Comparison of ENCODE assay signal across 10 cellular contexts in genomic region chr7:44486693-44487092, GRCh38. TPM values are rescaled to one million over a fixed set of nuclear protein-coding genes. Genes with fewer than 3 reads are reported as not detected.
A peak's percentile ranks its signal among the peaks of the same experiment; 100 is the strongest.
DNase-seq lines count a peak whose midpoint lies in the region; ATAC-seq and TF ChIP-seq lines count a peak whose summit lies in the region.
"Had no signal": no experiment of that assay in that cellular context is flagged by ENCODE, and none has a peak within 500 bp of the region (broad histone marks: within the 10 kb centered on the region; RNA-seq: fewer than 3 reads in every experiment).

No MANE protein-coding gene starts in this region.

- peak overlapping the region; percentile 6 for H3K27ac Mint-ChIP-seq in activated T-cell treated with anti-CD3 and anti-CD28 coated beads, Interleukin-2, amount 50 U/mL, for 24 hours

- DNase-seq in activated T-cell treated with anti-CD3 and anti-CD28 coated beads, Interleukin-2, amount 50 U/mL, for 24 hours: no peak
- DNase-seq in activated T-cell treated with anti-CD3 and anti-CD28 coated beads for 4 hours: no peak
- DNase-seq in RPMI7951 (ENCODE audit: low read depth): peak; percentile 19
- peak; percentile 60 for DNase-seq in epithelial cell of prostate (ENCODE audit: low read depth, low spot score)
- no peak for DNase-seq in retinal pigment epithelial cell (ENCODE audit: low read depth)
- DNase-seq in anterior cingulate cortex (lab: John Stamatoyannopoulos, UW): no peak
- no peak for DNase-seq in activated gamma-delta T cell (lab: John Stamatoyannopoulos, UW)
- DNase-seq: BE2C had no signal

- no peaks in the 10 kb centered on the region for H3K27me3 Mint-ChIP-seq in activated T-cell treated with anti-CD3 and anti-CD28 coated beads, Interleukin-2, amount 50 U/mL, for 24 hours

- peaks cover 73% of the 10 kb centered on the region for H3K4me1 Mint-ChIP-seq in activated T-cell treated with anti-CD3 and anti-CD28 coated beads, Interleukin-2, amount 50 U/mL, for 24 hours (ENCODE audit: low read depth)

- peak; percentile 17 for TF ChIP-seq CTCF in retinal pigment epithelial cell (conservative IDR thresholded peaks at IDR 0.05; ENCODE audit: low read depth, low read length)

- peaks cover 74% of the 10 kb centered on the region for H3K36me3 Mint-ChIP-seq in activated T-cell treated with anti-CD3 and anti-CD28 coated beads, Interleukin-2, amount 50 U/mL, for 24 hours (ENCODE audit: low read depth)

- peak overlapping the region; percentile 61 for H3K27ac ChIP-seq in epithelial cell of prostate

- H3K4me3 ChIP-seq in retinal pigment epithelial cell (ENCODE audit: low read length): no peak overlapping the region

- H3K9me3 Mint-ChIP-seq in activated T-cell treated with anti-CD3 and anti-CD28 coated beads, Interleukin-2, amount 50 U/mL, for 24 hours: peaks cover 15% of the 10 kb centered on the region

- no peak overlapping the region for H3K4me3 Mint-ChIP-seq in activated T-cell treated with anti-CD3 and anti-CD28 coated beads, Interleukin-2, amount 50 U/mL, for 24 hours

- no peak for ATAC-seq in HG03159 (IDR thresholded peaks at IDR 0.05; ENCODE audit: unreplicated experiment)

RNA-seq across cellular contexts. Expression of gene NUDCD3, which starts 3.8 kb away (rescaled TPM):
- total RNA-seq in RPMI7951 (2014; rRNA removed; shearing (Covaris generic)): 47.0 and 81.1 TPM in 2 replicates

RNA-seq across cellular contexts. Expression of gene NPC1L1, which starts 54.4 kb away (rescaled TPM):
- not detected in 2 replicates for total RNA-seq in RPMI7951 (2014; rRNA removed; shearing (Covaris generic))
- total RNA-seq: glomerular endothelial cell had no signal

Comparison
In these comparisons a context has a peak if more than half of its experiments do, and no peak if none do; other contexts are left out.
1. DNase-seq: peak in RPMI7951 (single experiment) and epithelial cell of prostate (single experiment); none in activated T-cell treated with anti-CD3 and anti-CD28 coated beads, Interleukin-2, amount 50 U/mL, for 24 hours (single experiment), activated T-cell treated with anti-CD3 and anti-CD28 coated beads for 4 hours (single experiment), retinal pigment epithelial cell (single experiment), anterior cingulate cortex (0 of 58) and activated gamma-delta T cell (single experiment).